In genomic region chr9:88197016-88197415, GRCh38 we compare ENCODE assay signal across 13 cellular contexts. TPM values are rescaled to one million over a fixed set of nuclear protein-coding genes. Genes with fewer than 3 reads are reported as not detected.
DNase-seq lines count a peak whose midpoint lies in the region; ATAC-seq, FAIRE-seq and TF ChIP-seq lines count a peak whose summit lies in the region.
"Had no signal": no experiment of that assay in that cellular context is flagged by ENCODE, and none has a peak within 500 bp of the region (broad histone marks: within the 10 kb centered on the region; RNA-seq: fewer than 3 reads in every experiment).

No MANE protein-coding gene starts in this region.

- H3K36me3 ChIP-seq in BJ (ENCODE audit: control insufficient read depth, insufficient read depth, low read length): no peaks in the 10 kb centered on the region
- H3K36me3 ChIP-seq in PC-3 (ENCODE audit: low read depth, low read length): no peaks in the 10 kb centered on the region
- no peaks in the 10 kb centered on the region for H3K36me3 ChIP-seq in esophagus muscularis mucosa
- no peaks in the 10 kb centered on the region for H3K36me3 ChIP-seq in pancreas
- no peaks in the 10 kb centered on the region for H3K36me3 ChIP-seq in vagina

- 39% methylated on average over 3 of the region's 3 CpGs for WGBS in esophagus muscularis mucosa
- 28 to 30% methylated on average over 3 of the region's 3 CpGs for WGBS in pancreas, 2 donors

- BruUV-seq in PC-3 (replicated peaks; lab: Mats Ljungman, UMichigan): no TSS peak

- DNase-seq in BJ (ENCODE audit: low read depth) (peak; percentile 29), PC-3 (peak; percentile 53), esophagus muscularis mucosa (ENCODE audit: extremely low spot score) (peak; percentile 70), pancreas (no peak), vagina (ENCODE audit: extremely low spot score in 2 of 2) (no peak)
- DNase-seq in activated T-cell treated with anti-CD3 and anti-CD28 coated beads, Interleukin-2, amount 50 U/mL, for 4 hours: no peak
- DNase-seq: activated effector memory CD4-positive, alpha-beta T cell treated with anti-CD3 and anti-CD28 coated beads, Interleukin-2, amount 50 U/mL, for 16 hours; dermis blood vessel endothelial cell; naive B cell had no signal

- TF ChIP-seq EP300 in esophagus muscularis mucosa (IDR thresholded peaks at IDR 0.05): no peak

- H3K27me3 ChIP-seq in BJ (ENCODE audit: control insufficient read depth, insufficient read depth, low read length) (no peaks in the 10 kb centered on the region), PC-3 (ENCODE audit: low read length) (no peaks in the 10 kb centered on the region), esophagus muscularis mucosa (no peaks in the 10 kb centered on the region), pancreas (no peaks in the 10 kb centered on the region), vagina (no peaks in the 10 kb centered on the region)

- H2AFZ ChIP-seq in PC-3 (ENCODE audit: low read length): peak overlapping the region; percentile 54; the same call in 1 of the 2 replicates

- intact Hi-C loops in PC-3 (cut with micrococcal nuclease): no loop called here
- intact Hi-C loops in esophagus muscularis mucosa (cut with DNase I): loop anchor here (5.0 to 10.0 kb wide), 2 partner anchors 185 to 378 kb away; no protein-coding TSS in a partner anchor
- intact Hi-C loops in pancreas (cut with DNase I): no loop called here
- intact Hi-C loops in vagina (cut with DNase I): no loop called here

- H3K9me2 ChIP-seq in PC-3 (replicated peaks; ENCODE audit: low read length): no peaks in the 10 kb centered on the region

- H3F3A ChIP-seq in PC-3 (ENCODE audit: low read length, unreplicated experiment): peaks cover 4% of the 10 kb centered on the region

- H3K4me2 ChIP-seq in PC-3 (ENCODE audit: low read length): peak overlapping the region; percentile 68

- FAIRE-seq in pancreas (lab: Jason Lieb, UNC): no peak
- FAIRE-seq: GM18507 had no signal

- H3K9ac ChIP-seq in PC-3 (ENCODE audit: low read length): 0 out of 2 replicates have a peak overlapping the region, but pooled peaks have one; percentile 6

- H3K4me3 Mint-ChIP-seq in activated T-cell treated with anti-CD3 and anti-CD28 coated beads, Interleukin-2, amount 50 U/mL, for 4 hours: no peak overlapping the region
- H3K4me3 Mint-ChIP-seq: naive B cell; stimulated activated memory B cell treated with anti-CD40 and anti-IgM and Interleukin-4, amounts not matched to agents 10 μg/mL and 1 μg/mL and 100 μg/mL, for 72 hours had no signal

- no peak for TF ChIP-seq POLR2A in esophagus muscularis mucosa (IDR thresholded peaks at IDR 0.05; ENCODE audit: low read depth)
- TF ChIP-seq POLR2A in vagina (IDR thresholded peaks at IDR 0.05): no peak

- H3K27me3 Mint-ChIP-seq in activated T-cell treated with anti-CD3 and anti-CD28 coated beads, Interleukin-2, amount 50 U/mL, for 4 hours (ENCODE audit: low read depth): peaks cover 28% of the 10 kb centered on the region

- H3K4me1 ChIP-seq in PC-3 (ENCODE audit: insufficient read depth, low read length) (peaks cover 37% of the 10 kb centered on the region), esophagus muscularis mucosa (peaks cover 13 to 35% (median 27%) of the 10 kb centered on the region in 4 donors), pancreas (peaks cover 0 to 15% (median 8%) of the 10 kb centered on the region in 3 donors), vagina (peaks cover 11% of the 10 kb centered on the region)

- CTCF ChIA-PET in BJ (lab: Yijun Ruan, JAX): interaction anchor here (0.7 kb wide), 1 partner anchor 17 kb away, joined by 3 read pairs; no protein-coding TSS in a partner anchor
- CTCF ChIA-PET in PC-3 (lab: Charles Lee): no interaction called here

- TF ChIP-seq CTCF in BJ (IDR thresholded peaks at IDR 0.05; ENCODE audit: insufficient read depth, low read depth, low read length) (no peak), PC-3 (conservative IDR thresholded peaks at IDR 0.05; ENCODE audit: low read depth, low read length) (no peak), esophagus muscularis mucosa (IDR thresholded peaks at IDR 0.05) (no peak), pancreas (IDR thresholded peaks at IDR 0.05) (no peak), vagina (IDR thresholded peaks at IDR 0.05) (no peak)

- peak overlapping the region; percentile 74 for H3K27ac ChIP-seq in PC-3 (ENCODE audit: low read length)
- H3K27ac ChIP-seq in esophagus muscularis mucosa (replicated peaks in 1 of 4): no peak overlapping the region
- peak overlapping the region in 2 of 4 donors; percentile 36 to 41 for H3K27ac ChIP-seq in pancreas
- H3K27ac ChIP-seq in vagina: no peak overlapping the region

- no peaks in the 10 kb centered on the region for H3K9me3 Mint-ChIP-seq in activated T-cell treated with anti-CD3 and anti-CD28 coated beads, Interleukin-2, amount 50 U/mL, for 4 hours
- H3K9me3 Mint-ChIP-seq: naive B cell had no signal

- no peaks in the 10 kb centered on the region for H3K36me3 Mint-ChIP-seq in activated T-cell treated with anti-CD3 and anti-CD28 coated beads, Interleukin-2, amount 50 U/mL, for 4 hours (ENCODE audit: insufficient read depth)
- H3K36me3 Mint-ChIP-seq: naive B cell; stimulated activated memory B cell treated with anti-CD40 and anti-IgM and Interleukin-4, amounts not matched to agents 10 μg/mL and 1 μg/mL and 100 μg/mL, for 72 hours had no signal

- H3K4me3 ChIP-seq in BJ (ENCODE audit: low read depth, low read length): no peak overlapping the region
- H3K4me3 ChIP-seq in PC-3 (ENCODE audit: low read length): peak overlapping the region; percentile 54; the same call in 1 of the 2 replicates
- H3K4me3 ChIP-seq in esophagus muscularis mucosa: no peak overlapping the region
- no peak overlapping the region for H3K4me3 ChIP-seq in pancreas
- H3K4me3 ChIP-seq in vagina: no peak overlapping the region

- H3K9me3 ChIP-seq in PC-3 (ENCODE audit: low read length) (no peaks in the 10 kb centered on the region), esophagus muscularis mucosa (no peaks in the 10 kb centered on the region), pancreas (no peaks in the 10 kb centered on the region), vagina (no peaks in the 10 kb centered on the region)

- ATAC-seq in PC-3: peak; percentile 61
- peak in 3 of 4 donors; percentile 18 to 52 (median 50) for ATAC-seq in pancreas
- no peak for ATAC-seq in GM19351 (IDR thresholded peaks at IDR 0.05; ENCODE audit: unreplicated experiment)
- no peak for ATAC-seq in activated T-cell treated with anti-CD3 and anti-CD28 coated beads, Interleukin-2, amount 50 U/mL, for 4 hours
- ATAC-seq in HG03095 (IDR thresholded peaks at IDR 0.05; ENCODE audit: unreplicated experiment): no peak
- ATAC-seq: stimulated activated memory B cell treated with anti-CD40 and anti-IgM and Interleukin-4, amounts not matched to agents 10 μg/mL and 1 μg/mL and 100 μg/mL, for 72 hours had no signal

- POLR2A ChIA-PET in BJ (lab: Charles Lee) (interaction anchor here (0.6 kb wide), 2 partner anchors 1092 to 1791 kb away, joined by 3 read pairs; no protein-coding TSS in a partner anchor), PC-3 (lab: Charles Lee; ENCODE audit: unreplicated experiment) (interaction anchor here (0.6 kb wide), 1 partner anchor 71 kb away, joined by 8 read pairs; no protein-coding TSS in a partner anchor)

- H4K20me1 ChIP-seq in PC-3 (ENCODE audit: low read length): no peaks in the 10 kb centered on the region

- H3K79me2 ChIP-seq in PC-3 (ENCODE audit: low read length): no peaks in the 10 kb centered on the region

- no peaks in the 10 kb centered on the region for H3K4me1 Mint-ChIP-seq in activated T-cell treated with anti-CD3 and anti-CD28 coated beads, Interleukin-2, amount 50 U/mL, for 4 hours (ENCODE audit: low read depth)
- H3K4me1 Mint-ChIP-seq: naive B cell; stimulated activated memory B cell treated with anti-CD40 and anti-IgM and Interleukin-4, amounts not matched to agents 10 μg/mL and 1 μg/mL and 100 μg/mL, for 72 hours had no signal

RNA-seq across cellular contexts. Expression of gene SPATA31C2, which starts 58.7 kb away (rescaled TPM):
- polyA plus RNA-seq in BJ (2011; rRNA removed) (not detected in 2 replicates), pancreas (not detected)
- polyA minus RNA-seq in BJ (2011; rRNA and poly(A)+ RNA removed): not detected in 2 replicates
- total RNA-seq in PC-3 (2014; rRNA removed) (not detected in 2 replicates), esophagus muscularis mucosa (not detected), pancreas (not detected), vagina (not detected)
- total RNA-seq in activated T-cell treated with anti-CD3 and anti-CD28 coated beads, Interleukin-2, amount 50 U/mL, for 4 hours: under 1 TPM in 1 of 3 donors, not detected in 2; 0.13 TPM
- total RNA-seq: dermis blood vessel endothelial cell had no signal

Comparison
In these comparisons a context has a peak if more than half of its experiments do, and no peak if none do; other contexts are left out.
1. DNase-seq: peak in BJ (single experiment), PC-3 (single experiment) and esophagus muscularis mucosa (single experiment); none in pancreas (0 of 6), vagina (0 of 2) and activated T-cell treated with anti-CD3 and anti-CD28 coated beads, Interleukin-2, amount 50 U/mL, for 4 hours (single experiment).
2. ATAC-seq: peak in PC-3 (single experiment) and pancreas (3 of 4); none in GM19351 (single experiment), activated T-cell treated with anti-CD3 and anti-CD28 coated beads, Interleukin-2, amount 50 U/mL, for 4 hours (0 of 2) and HG03095 (single experiment).